19 cellular contexts compared by ENCODE assay signal in genomic region chr12:131980263-131980662, GRCh38.
DNase-seq lines count a peak whose midpoint lies in the region; ATAC-seq and TF ChIP-seq lines count a peak whose summit lies in the region.
"Had no signal": no experiment of that assay in that cellular context is flagged by ENCODE, and none has a peak within 500 bp of the region (broad histone marks: within the 10 kb centered on the region; RNA-seq: fewer than 3 reads in every experiment).

No MANE protein-coding gene starts in this region.

- POLR2A ChIA-PET in GM10248 (lab: Yijun Ruan, JAX): no interaction called here

- no peak for DNase-seq in GM10248 (ENCODE audit: extremely low spot score)
- peak; percentile 27 for DNase-seq in NAMALWA (ENCODE audit: low spot score)
- DNase-seq in astrocyte of the spinal cord (ENCODE audit: low read depth, low spot score): no peak
- peak; percentile 8 for DNase-seq in left kidney (ENCODE audit: low read depth, low spot score)
- no peak for DNase-seq in OCI-M2 (lab: John Stamatoyannopoulos, UW; ENCODE audit: unreplicated experiment)
- DNase-seq in activated CD4-positive, CD25-positive, alpha-beta regulatory T cell treated with anti-CD3 and anti-CD28 coated beads, Interleukin-2, amount 50 U/mL, for 72 hours: no peak
- no peak for DNase-seq in 8988T
- DNase-seq: activated CD4-positive, CD25-positive, alpha-beta regulatory T cell; activated naive CD8-positive, alpha-beta T cell treated with anti-CD3 and anti-CD28 coated beads, Interleukin-2, amount 10 ng/mL, durations not matched to agents 7 days and 5 days; KG1; mammary epithelial cell; NCI-H1930; NCI-H774; stimulated activated naive CD8-positive, alpha-beta T cell treated with anti-CD3 and anti-CD28 coated beads, Interleukin-15, Interleukin-2, amounts not matched to agents 100 U/mL and 50 U/mL, for 24 hours; uterus had no signal

- TF ChIP-seq CTCF in GM10248 (IDR thresholded peaks at IDR 0.05; ENCODE audit: control extremely low read depth, extremely low read depth, low read depth, missing control alignments) (peak; percentile 4), astrocyte of the spinal cord (IDR thresholded peaks at IDR 0.05; ENCODE audit: low read depth, low read length) (peak; percentile 33)

- no peak overlapping the region for H3K4me3 ChIP-seq in astrocyte of the spinal cord (ENCODE audit: low read depth, low read length)
- H3K4me3 ChIP-seq: esophagus muscularis mucosa, neural progenitor cell, SK-N-MC, uterus had no signal

- in situ Hi-C loops in astrocyte of the spinal cord (cut with HindIII; ENCODE audit: low sequenced_read_pairs): no loop called here

- CTCF ChIA-PET in GM10248 (lab: Yijun Ruan, JAX): interaction anchor here (1.2 kb wide), 1 partner anchor 100 kb away, joined by 4 read pairs; no protein-coding TSS in a partner anchor

- ATAC-seq in HG02884 (IDR thresholded peaks at IDR 0.05; ENCODE audit: unreplicated experiment): no peak
- ATAC-seq: stimulated activated naive CD8-positive, alpha-beta T cell treated with anti-CD3 and anti-CD28 coated beads, Interleukin-15, Interleukin-2, amounts not matched to agents 100 U/mL and 50 U/mL, for 24 hours had no signal

Comparison
In these comparisons a context has a peak if more than half of its experiments do, and no peak if none do; other contexts are left out.
1. DNase-seq: peak in NAMALWA (single experiment) and left kidney (single experiment); none in GM10248 (single experiment), astrocyte of the spinal cord (single experiment), OCI-M2 (single experiment), activated CD4-positive, CD25-positive, alpha-beta regulatory T cell treated with anti-CD3 and anti-CD28 coated beads, Interleukin-2, amount 50 U/mL, for 72 hours (single experiment) and 8988T (single experiment).